ENCODE assay signal across 32 cellular contexts in genomic region chr17:814371-814770, GRCh38.
"Had no signal": no experiment of that assay in that cellular context is flagged by ENCODE, and none has a peak within 500 bp of the region (broad histone marks: within the 10 kb centered on the region; RNA-seq: fewer than 3 reads in every experiment).

No MANE protein-coding gene starts in this region.

- DNase-seq: activated CD4-positive, alpha-beta memory T cell treated with anti-CD3 and anti-CD28 coated beads, Interleukin-2, amount 10 ng/mL, durations not matched to agents 7 days and 5 days; activated CD4-positive, alpha-beta T cell treated with anti-CD3 and anti-CD28 coated beads for 1 hour; activated CD4-positive, alpha-beta T cell treated with anti-CD3 and anti-CD28 coated beads for 48 hours; activated CD4-positive, CD25-positive, alpha-beta regulatory T cell; activated CD8-positive, alpha-beta memory T cell treated with anti-CD3 and anti-CD28 coated beads for 24 hours; activated CD8-positive, alpha-beta memory T cell treated with anti-CD3 and anti-CD28 coated beads, Interleukin-2, amount 10 ng/mL, durations not matched to agents 7 days and 5 days; activated CD8-positive, alpha-beta memory T cell treated with anti-CD3 and anti-CD28 coated beads, Interleukin-2, amount 50 U/mL, for 48 hours; activated effector memory CD4-positive, alpha-beta T cell treated with Interleukin-2 at 50 U/mL for 16 hours; activated naive CD4-positive, alpha-beta T cell treated with anti-CD3 and anti-CD28 coated beads, Interleukin-2, amount 10 ng/mL, durations not matched to agents 7 days and 5 days; activated naive CD8-positive, alpha-beta T cell treated with anti-CD3 and anti-CD28 coated beads, Interleukin-2, amount 50 U/mL, for 24 hours; activated T-cell treated with anti-CD3 and anti-CD28 coated beads, Interleukin-2, amount 50 U/mL, for 48 hours; anterior cingulate cortex; caudate nucleus; NCI-H1105; NCI-H1417 treated with DMSO at 0.1 percent for 48 hours; NCI-H187 treated with DMSO at 0.1 percent for 48 hours; NCI-H2081; NCI-H226; NCI-H446 treated with DMSO at 0.1 percent for 48 hours; NCI-H524 treated with DMSO at 0.1 percent for 48 hours; NCI-H748 treated with DMSO at 0.1 percent for 48 hours; NK-92 treated with Interleukin-12 subunit alpha and Interleukin-12 subunit beta, amount 100 ng/mL, for 24 hours; PC-9; Right ventricle myocardium superior; SW 1271; T-helper 1 cell; T-helper 2 cell; T-helper 9 cell had no signal

- H3K27me3 Mint-ChIP-seq: activated CD4-positive, alpha-beta memory T cell treated with anti-CD3 and anti-CD28 coated beads, Interleukin-2, amount 10 ng/mL, durations not matched to agents 7 days and 5 days; activated CD8-positive, alpha-beta memory T cell treated with anti-CD3 and anti-CD28 coated beads, Interleukin-2, amount 10 ng/mL, durations not matched to agents 7 days and 5 days; activated naive CD4-positive, alpha-beta T cell treated with anti-CD3 and anti-CD28 coated beads, Interleukin-2, amount 10 ng/mL, durations not matched to agents 7 days and 5 days; brain had no signal

- H3K27ac ChIP-seq: KMS-11, PC-9, VCaP had no signal

- H3K9ac ChIP-seq: KMS-11 had no signal

- H2AFZ ChIP-seq: PC-9 had no signal

- ATAC-seq: activated CD8-positive, alpha-beta memory T cell treated with anti-CD3 and anti-CD28 coated beads, Interleukin-2, amount 10 ng/mL, durations not matched to agents 7 days and 5 days; activated naive CD8-positive, alpha-beta T cell treated with anti-CD3 and anti-CD28 coated beads, Interleukin-2, amount 50 U/mL, for 24 hours had no signal

- H3K9me3 Mint-ChIP-seq: brain had no signal

- H3K27ac Mint-ChIP-seq: activated CD4-positive, alpha-beta memory T cell treated with anti-CD3 and anti-CD28 coated beads, Interleukin-2, amount 10 ng/mL, durations not matched to agents 7 days and 5 days; activated CD8-positive, alpha-beta memory T cell treated with anti-CD3 and anti-CD28 coated beads, Interleukin-2, amount 10 ng/mL, durations not matched to agents 7 days and 5 days; activated naive CD4-positive, alpha-beta T cell treated with anti-CD3 and anti-CD28 coated beads, Interleukin-2, amount 10 ng/mL, durations not matched to agents 7 days and 5 days; activated naive CD8-positive, alpha-beta T cell; activated naive CD8-positive, alpha-beta T cell treated with anti-CD3 and anti-CD28 coated beads, Interleukin-2, amount 50 U/mL, for 24 hours had no signal

- H3K4me3 Mint-ChIP-seq: activated CD4-positive, alpha-beta memory T cell treated with anti-CD3 and anti-CD28 coated beads, Interleukin-2, amount 10 ng/mL, durations not matched to agents 7 days and 5 days; activated CD8-positive, alpha-beta memory T cell treated with anti-CD3 and anti-CD28 coated beads, Interleukin-2, amount 10 ng/mL, durations not matched to agents 7 days and 5 days; activated naive CD4-positive, alpha-beta T cell treated with anti-CD3 and anti-CD28 coated beads, Interleukin-2, amount 10 ng/mL, durations not matched to agents 7 days and 5 days; activated naive CD8-positive, alpha-beta T cell; activated naive CD8-positive, alpha-beta T cell treated with anti-CD3 and anti-CD28 coated beads, Interleukin-2, amount 50 U/mL, for 24 hours; brain had no signal

- H3K4me2 ChIP-seq: KMS-11, PC-9 had no signal

- H3K4me1 Mint-ChIP-seq: activated CD4-positive, alpha-beta memory T cell treated with anti-CD3 and anti-CD28 coated beads, Interleukin-2, amount 10 ng/mL, durations not matched to agents 7 days and 5 days; activated CD8-positive, alpha-beta memory T cell treated with anti-CD3 and anti-CD28 coated beads, Interleukin-2, amount 10 ng/mL, durations not matched to agents 7 days and 5 days; activated naive CD4-positive, alpha-beta T cell treated with anti-CD3 and anti-CD28 coated beads, Interleukin-2, amount 10 ng/mL, durations not matched to agents 7 days and 5 days; activated naive CD8-positive, alpha-beta T cell treated with anti-CD3 and anti-CD28 coated beads, Interleukin-2, amount 50 U/mL, for 24 hours; brain had no signal

- H3K36me3 Mint-ChIP-seq: activated CD8-positive, alpha-beta memory T cell treated with anti-CD3 and anti-CD28 coated beads, Interleukin-2, amount 10 ng/mL, durations not matched to agents 7 days and 5 days; activated naive CD4-positive, alpha-beta T cell treated with anti-CD3 and anti-CD28 coated beads, Interleukin-2, amount 10 ng/mL, durations not matched to agents 7 days and 5 days; activated naive CD8-positive, alpha-beta T cell had no signal

- H3K4me3 ChIP-seq: PC-9 had no signal
